Comparison of ENCODE assay signal across 25 cellular contexts in the genomic region with DNA sequence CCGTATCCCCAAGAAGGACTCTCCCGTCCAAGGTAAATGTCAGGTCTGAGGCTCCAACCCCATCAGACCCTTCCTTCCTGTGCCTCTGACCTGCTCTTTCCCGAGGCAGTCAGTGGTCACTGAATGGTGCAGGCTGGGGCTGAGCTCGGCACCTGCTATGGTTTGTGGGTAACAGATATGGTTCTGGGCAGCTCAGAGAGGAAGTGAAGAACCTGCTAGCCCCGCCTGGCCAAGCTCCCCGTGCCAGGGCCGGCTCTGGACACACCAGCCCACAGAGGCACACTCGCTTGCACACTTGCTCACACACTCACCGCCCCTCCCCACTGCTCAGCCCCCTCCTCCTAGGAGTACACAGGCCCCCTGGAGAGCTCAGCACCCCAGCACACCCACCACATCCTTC. TPM values are rescaled to one million over a fixed set of nuclear protein-coding genes. Genes with fewer than 3 reads are reported as not detected.
DNase-seq lines count a peak whose midpoint lies in the region; ATAC-seq, FAIRE-seq and TF ChIP-seq lines count a peak whose summit lies in the region.
"Had no signal": no experiment of that assay in that cellular context is flagged by ENCODE, and none has a peak within 500 bp of the region (broad histone marks: within the 10 kb centered on the region; RNA-seq: fewer than 3 reads in every experiment).

No MANE protein-coding gene starts in this region.

- CTCF ChIA-PET in H1 (lab: Charles Lee; ENCODE audit: partially characterized antibody) (interaction anchor here (0.5 to 7.5 kb wide), 4 partner anchors 15 to 48 kb away, joined by 3 to 50 read pairs (median 4); no protein-coding TSS in a partner anchor), Calu3 (lab: Charles Lee) (no interaction called here)

- no peak overlapping the region for H2BK15ac ChIP-seq in H1 (ENCODE audit: low read length)

- H2BK12ac ChIP-seq in H1 (ENCODE audit: low read depth, low read length), result no peak overlapping the region

- H2AK5ac ChIP-seq in H1 (ENCODE audit: low read depth, low read length), result no peak overlapping the region

- no peak overlapping the region for H2AFZ ChIP-seq in H1 (ENCODE audit: low read length)
- H2AFZ ChIP-seq: GM23248 had no signal

- no peak overlapping the region for H3K14ac ChIP-seq in H1 (ENCODE audit: insufficient read length)

- no peak overlapping the region for H3K4me2 ChIP-seq in H1 (ENCODE audit: insufficient read depth in 1 of 2, low read depth in 2 of 2, low read length in 2 of 2)
- H3K4me2 ChIP-seq: A549, smooth muscle cell had no signal

- H3K36me3 Mint-ChIP-seq in activated naive CD8-positive, alpha-beta T cell, result no peaks in the 10 kb centered on the region
- no peaks in the 10 kb centered on the region for H3K36me3 Mint-ChIP-seq in activated naive CD8-positive, alpha-beta T cell treated with anti-CD3 and anti-CD28 coated beads, Interleukin-2, amount 50 U/mL, for 24 hours (ENCODE audit: low read depth)
- peaks cover 13% of the 10 kb centered on the region for H3K36me3 Mint-ChIP-seq in Calu3 (ENCODE audit: insufficient read depth, unreplicated experiment)

- H3K27me3 Mint-ChIP-seq in activated naive CD8-positive, alpha-beta T cell, result no peaks in the 10 kb centered on the region
- no peaks in the 10 kb centered on the region for H3K27me3 Mint-ChIP-seq in activated naive CD8-positive, alpha-beta T cell treated with anti-CD3 and anti-CD28 coated beads, Interleukin-2, amount 50 U/mL, for 24 hours
- H3K27me3 Mint-ChIP-seq in Calu3 (ENCODE audit: unreplicated experiment), result no peaks in the 10 kb centered on the region
- H3K27me3 Mint-ChIP-seq: activated CD4-positive, alpha-beta T cell treated with anti-CD3 and anti-CD28 coated beads for 36 hours had no signal

- H3K9me3 ChIP-seq in H1 (ENCODE audit: insufficient read depth in 2 of 2, low read depth in 1 of 2, low read length in 1 of 2), result no peaks in the 10 kb centered on the region
- H3K9me3 ChIP-seq: A549, adrenal gland, heart left ventricle, left ventricle myocardium inferior had no signal

- POLR2A ChIA-PET in H1 (lab: Charles Lee; ENCODE audit: partially characterized antibody), result interaction anchor here (0.6 kb wide), 1 partner anchor 140 kb away, joined by 3 read pairs; no protein-coding TSS in a partner anchor

- intact Hi-C loops in Calu3 (cut with micrococcal nuclease; ENCODE audit: unreplicated experiment), result no loop called here

- H4K8ac ChIP-seq in H1 (ENCODE audit: extremely low read depth, insufficient read depth, low read length), result peak overlapping the region; percentile 35; the same call in 1 of the 2 replicates

- TF ChIP-seq RAD21 in H1 (IDR thresholded peaks at IDR 0.05 in 1 of 2, conservative IDR thresholded peaks at IDR 0.05 in 1 of 2; ENCODE audit: low read depth in 2 of 2, low read length in 2 of 2), result no peak

- no peak overlapping the region for H2BK120ac ChIP-seq in H1 (replicated peaks; ENCODE audit: low read depth, low read length)

- no peaks in the 10 kb centered on the region for H3K9me3 Mint-ChIP-seq in activated naive CD8-positive, alpha-beta T cell (ENCODE audit: low read depth)
- H3K9me3 Mint-ChIP-seq in activated naive CD8-positive, alpha-beta T cell treated with anti-CD3 and anti-CD28 coated beads, Interleukin-2, amount 50 U/mL, for 24 hours, result no peaks in the 10 kb centered on the region
- no peaks in the 10 kb centered on the region for H3K9me3 Mint-ChIP-seq in Calu3 (ENCODE audit: low read depth, unreplicated experiment)

- peaks cover 0 to 3% (median under 1%) of the 10 kb centered on the region in 4 experiments; a peak in 2 of 7 replicates for H3K4me1 ChIP-seq in H1 (replicated peaks in 1 of 4; ENCODE audit: control insufficient read depth in 3 of 4, insufficient read depth in 4 of 4, low read length in 3 of 4)
- H3K4me1 ChIP-seq: adrenal gland had no signal

- H4K20me1 ChIP-seq in H1 (replicated peaks in 1 of 2; ENCODE audit: control insufficient read depth in 1 of 2, insufficient read depth in 2 of 2, low read length in 2 of 2), result no peaks in the 10 kb centered on the region

- H3K4me1 Mint-ChIP-seq in activated naive CD8-positive, alpha-beta T cell (ENCODE audit: low read depth), result peaks cover 11% of the 10 kb centered on the region
- H3K4me1 Mint-ChIP-seq in activated naive CD8-positive, alpha-beta T cell treated with anti-CD3 and anti-CD28 coated beads, Interleukin-2, amount 50 U/mL, for 24 hours, result peaks cover 11% of the 10 kb centered on the region
- peaks cover 21% of the 10 kb centered on the region for H3K4me1 Mint-ChIP-seq in Calu3 (ENCODE audit: low read depth, unreplicated experiment)

- no peak overlapping the region for H3K23ac ChIP-seq in H1 (ENCODE audit: insufficient read length)

- H3K27ac ChIP-seq in H1 (ENCODE audit: low read depth, low read length), result no peak overlapping the region
- H3K27ac ChIP-seq: A549, adrenal gland, GM23248, heart left ventricle, HL-60, left ventricle myocardium inferior had no signal

- H3K27me3 ChIP-seq in H1 (replicated peaks in 1 of 4; ENCODE audit: control insufficient read depth in 3 of 4, extremely low read depth in 1 of 4, insufficient read depth in 3 of 4, low read length in 3 of 4), result no peaks in the 10 kb centered on the region
- H3K27me3 ChIP-seq: adrenal gland, heart left ventricle had no signal

- no peak overlapping the region for H2BK5ac ChIP-seq in H1 (ENCODE audit: low read depth, low read length)

- no peak overlapping the region for H3K4me3 ChIP-seq in H1 (ENCODE audit: extremely low read depth in 1 of 4, insufficient read depth in 2 of 4, low read depth in 3 of 4, low read length in 4 of 4)
- H3K4me3 ChIP-seq: A549, adrenal gland, GM23248, heart left ventricle, left ventricle myocardium inferior, smooth muscle cell had no signal

- H3K27ac Mint-ChIP-seq in activated naive CD8-positive, alpha-beta T cell, result no peak overlapping the region
- H3K27ac Mint-ChIP-seq in activated naive CD8-positive, alpha-beta T cell treated with anti-CD3 and anti-CD28 coated beads, Interleukin-2, amount 50 U/mL, for 24 hours, result no peak overlapping the region
- H3K27ac Mint-ChIP-seq in Calu3 (ENCODE audit: unreplicated experiment), result no peak overlapping the region
- H3K27ac Mint-ChIP-seq: activated CD4-positive, alpha-beta T cell treated with anti-CD3 and anti-CD28 coated beads for 36 hours had no signal

- H3K4me3 Mint-ChIP-seq in activated naive CD8-positive, alpha-beta T cell, result peak overlapping the region; percentile 59
- H3K4me3 Mint-ChIP-seq in activated naive CD8-positive, alpha-beta T cell treated with anti-CD3 and anti-CD28 coated beads, Interleukin-2, amount 50 U/mL, for 24 hours, result no peak overlapping the region
- H3K4me3 Mint-ChIP-seq in Calu3 (ENCODE audit: low read depth, unreplicated experiment), result no peak overlapping the region
- H3K4me3 Mint-ChIP-seq: activated CD4-positive, alpha-beta T cell treated with anti-CD3 and anti-CD28 coated beads for 36 hours had no signal

- WGBS in H1 (ENCODE audit: extremely low coverage in 1 of 2, insufficient coverage in 1 of 2, insufficient read length in 1 of 2, insufficient replicate concordance in 2 of 2, low coverage in 1 of 2, low lambda C conversion rate in 2 of 2, missing lambda C conversion rate in 1 of 2), 2 experiments, result 92% methylated on average over 8 of the region's 9 CpGs; no CpG with 5 or more reads in 1 of the 2 experiments

- no peaks in the 10 kb centered on the region; the same call in 1 of the 2 replicates for H3K79me1 ChIP-seq in H1 (ENCODE audit: low read depth, low read length)

- DNase-seq in activated naive CD8-positive, alpha-beta T cell treated with anti-CD3 and anti-CD28 coated beads, Interleukin-2, amount 50 U/mL, for 24 hours, result no peak
- peak; percentile 35 for DNase-seq in RPMI8226
- no peak for DNase-seq in H1 (ENCODE audit: low read depth in 1 of 2, low spot score in 2 of 2)
- DNase-seq in DMS79 treated with DMSO at 0.1 percent for 48 hours (lab: John Stamatoyannopoulos, UW), result no peak
- no peak for DNase-seq in Calu3
- DNase-seq in COR-L47 (lab: John Stamatoyannopoulos, UW), result no peak
- DNase-seq: activated CD4-positive, alpha-beta T cell treated with anti-CD3 and anti-CD28 coated beads for 36 hours; adrenal gland; cortex of kidney; DMS 273 treated with DMSO at 0.1 percent for 48 hours; GF-D8; GM23248; heart left ventricle; IMR-90; left ventricle myocardium inferior; NCI-H2029; NCI-H446; stimulated activated CD4-positive, alpha-beta T cell treated with anti-CD3 and anti-CD28 coated beads, Interleukin-4, amount 100 ng/mL, for 1 hour; T1000 had no signal

- no peak overlapping the region for H3K56ac ChIP-seq in H1 (replicated peaks; ENCODE audit: insufficient read length, low read depth, low read length)

- no peak for ATAC-seq in activated naive CD8-positive, alpha-beta T cell treated with anti-CD3 and anti-CD28 coated beads, Interleukin-2, amount 50 U/mL, for 24 hours
- no peak for ATAC-seq in GM18498 (IDR thresholded peaks at IDR 0.05; ENCODE audit: unreplicated experiment)
- ATAC-seq: A549; activated CD4-positive, alpha-beta T cell treated with anti-CD3 and anti-CD28 coated beads for 36 hours; heart left ventricle had no signal

- no TSS peak for BruUV-seq in Calu3 (replicated peaks; lab: Mats Ljungman, UMichigan)

- no peak overlapping the region for H4K91ac ChIP-seq in H1 (replicated peaks; ENCODE audit: insufficient read length, low read length)

- no peaks in the 10 kb centered on the region for H3K23me2 ChIP-seq in H1 (ENCODE audit: low read depth, low read length)

- no peak overlapping the region for H3K9ac ChIP-seq in H1 (replicated peaks in 1 of 4; ENCODE audit: extremely low read depth in 1 of 4, low read depth in 3 of 4, low read length in 3 of 4)
- H3K9ac ChIP-seq: GM23248 had no signal

- H4K5ac ChIP-seq in H1 (ENCODE audit: insufficient read length, low read depth, low read length), result no peak overlapping the region

- no peaks in the 10 kb centered on the region for H3K79me2 ChIP-seq in H1 (ENCODE audit: control insufficient read depth in 1 of 2, insufficient read depth in 2 of 2, low read length in 2 of 2)

- TF ChIP-seq CTCF in H1 (IDR thresholded peaks at IDR 0.05; ENCODE audit: control extremely low read depth in 1 of 3, insufficient read depth in 1 of 3, low read depth in 1 of 3, low read length in 3 of 3) (no peak), Calu3 (IDR thresholded peaks at IDR 0.05; ENCODE audit: unreplicated experiment) (no peak)

- H3K18ac ChIP-seq in H1 (ENCODE audit: extremely low read depth, low read length), result no peak overlapping the region

- no peak for TF ChIP-seq EP300 in H1 (IDR thresholded peaks at IDR 0.05; ENCODE audit: borderline replicate concordance in 1 of 2, low read depth in 2 of 2, low read length in 2 of 2)

- H3K36me3 ChIP-seq in H1 (ENCODE audit: control insufficient read depth in 2 of 4, insufficient read depth in 4 of 4, low read length in 3 of 4), result no peaks in the 10 kb centered on the region
- H3K36me3 ChIP-seq: adrenal gland, heart left ventricle, left ventricle myocardium inferior had no signal

- TF ChIP-seq POLR2A in H1 (IDR thresholded peaks at IDR 0.05; ENCODE audit: control extremely low read depth in 1 of 2, low read depth in 2 of 2, low read length in 2 of 2), result no peak

- no peak overlapping the region for H2BK20ac ChIP-seq in H1 (ENCODE audit: low read length)

- H3K4ac ChIP-seq in H1 (replicated peaks; ENCODE audit: insufficient read length, low read depth, low read length), result no peak overlapping the region

- FAIRE-seq in H1 (lab: Jason Lieb, UNC), result no peak
- FAIRE-seq: A549 had no signal

RNA-seq across cellular contexts. Expression of gene NCMAP, which starts 16.4 kb away (rescaled TPM):
- 0.21 and 0.39 TPM in 2 replicates for total RNA-seq in H1 (2021; fragmentation: NEBNext Ultra II Directional; extraction: Animal tissue kit (Norgen Biotek cat#: 25700))
- polyA plus RNA-seq in H1 (2011; rRNA removed), result 0.14 and 0.21 TPM in 2 replicates
- 0.26 TPM for polyA plus RNA-seq in H1 (2011; cell fraction: cytosol; rRNA removed)
- polyA plus RNA-seq in H1 (2011; cell fraction: nucleus; rRNA removed), result 0.19 TPM
- polyA plus RNA-seq in H1 (2012, experiment 1 of 2), result 0.09 to 0.19 TPM (median 0.12 TPM) in 4 replicates
- polyA plus RNA-seq in H1 (2012, experiment 2 of 2), result 0.10 TPM
- 0.18 TPM for polyA plus RNA-seq in H1 (2013, experiment 1 of 2)
- polyA plus RNA-seq in H1 (2013, experiment 2 of 2), result 0.18 TPM
- 0.46 and 0.66 TPM in 2 replicates for polyA minus RNA-seq in H1 (2011; rRNA and poly(A)+ RNA removed)
- not detected for polyA minus RNA-seq in H1 (2011; cell fraction: cytosol; rRNA and poly(A)+ RNA removed)
- not detected for polyA minus RNA-seq in H1 (2011; cell fraction: nucleus; rRNA and poly(A)+ RNA removed)
- total RNA-seq in Calu3 (2022), result 63.9 and 78.8 TPM in 2 replicates
- total RNA-seq: GM23248, IMR-90, smooth muscle cell had no signal
- polyA plus RNA-seq: BJ, GM23248, IMR-90, smooth muscle cell had no signal

Comparison
In these comparisons a context has a peak if more than half of its experiments do, and no peak if none do; other contexts are left out.
1. RNA of gene NCMAP, which starts 16.4 kb away (total RNA-seq): 63.9 to 78.8 TPM in Calu3; 0.21 to 0.39 TPM in H1; every median in the first group is over 10 times any median in the second.